ENCODE assay signal across 28 cellular contexts in the genomic region with DNA sequence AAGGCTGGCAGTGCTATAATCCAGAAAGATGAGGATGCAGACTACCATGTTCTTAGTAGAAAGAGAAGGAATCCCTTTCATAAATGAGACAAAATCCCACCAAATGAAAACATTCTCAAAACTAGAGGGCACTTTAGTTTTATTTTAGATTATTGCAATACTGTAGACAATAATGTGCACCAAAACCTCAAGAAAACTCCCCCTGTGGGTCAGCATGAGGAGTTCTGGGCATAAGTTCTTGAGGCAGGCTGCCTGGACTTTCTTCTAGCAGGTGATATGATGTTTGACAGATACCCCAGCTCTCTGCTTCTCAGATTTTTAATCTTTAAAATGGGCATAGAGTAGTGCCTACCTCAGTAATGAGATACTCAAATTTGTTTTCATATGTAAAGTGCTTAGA.
"Had no signal": no experiment of that assay in that cellular context is flagged by ENCODE, and none has a peak within 500 bp of the region (broad histone marks: within the 10 kb centered on the region; RNA-seq: fewer than 3 reads in every experiment).

No MANE protein-coding gene starts in this region.

- H3K4me3 Mint-ChIP-seq: effector memory CD8-positive, alpha-beta T cell; mesothelial cell of epicardium; naive B cell; natural killer cell treated with Interleukin-12 subunit alpha and Interleukin-12 subunit beta and Interleukin-15 and Interleukin-18, amount 100 ng/mL, for 72 hours; stimulated activated effector memory CD8-positive, alpha-beta T cell treated with anti-CD3 and anti-CD28 coated beads, Interleukin-12 subunit alpha, Interleukin-12 subunit beta, amount 100 ng/mL, for 72 hours had no signal

- H3K4me1 ChIP-seq: gastroesophageal sphincter, heart left ventricle, left lung, prostate gland, sigmoid colon, testis, tibial artery, upper lobe of right lung, uterus had no signal

- H3K36me3 ChIP-seq: gastroesophageal sphincter, heart left ventricle, left lung, prostate gland, sigmoid colon, tibial artery, upper lobe of right lung, uterus had no signal

- H3K27me3 Mint-ChIP-seq: effector memory CD8-positive, alpha-beta T cell; naive B cell; natural killer cell treated with Interleukin-12 subunit alpha and Interleukin-12 subunit beta and Interleukin-15 and Interleukin-18, amount 100 ng/mL, for 72 hours had no signal

- H3K27me3 ChIP-seq: gastroesophageal sphincter, heart left ventricle, hepatocyte, left lung, sigmoid colon, testis, tibial artery, upper lobe of right lung, uterus had no signal

- H3K4me1 Mint-ChIP-seq: mesothelial cell of epicardium; naive B cell; stimulated activated effector memory CD8-positive, alpha-beta T cell treated with anti-CD3 and anti-CD28 coated beads, Interleukin-12 subunit alpha, Interleukin-12 subunit beta, amount 100 ng/mL, for 72 hours had no signal

- DNase-seq: cortex of kidney; effector memory CD8-positive, alpha-beta T cell; foreskin fibroblast; heart left ventricle; kidney; left lung; mesenchymal stem cell; mucosa of descending colon; naive B cell; nucleus accumbens; right cardiac atrium; sigmoid colon; stimulated activated CD4-positive, alpha-beta T cell treated with anti-CD3 and anti-CD28 coated beads, Interleukin-2, amount 100 ng/mL, for 24 hours; stimulated activated CD4-positive, alpha-beta T cell treated with anti-CD3 and anti-CD28 coated beads, Interleukin-4, amount 100 ng/mL, for 24 hours; stimulated activated naive CD4-positive, alpha-beta T cell treated with Interleukin-2 at 50 U/mL for 16 hours; substantia nigra; testis; tibial artery; upper lobe of right lung; uterus had no signal

- H3K4me3 ChIP-seq: gastroesophageal sphincter, heart left ventricle, hepatocyte, left lung, mucosa of descending colon, prostate gland, sigmoid colon, testis, tibial artery, upper lobe of right lung, uterus had no signal

- H3K9me3 ChIP-seq: mucosa of descending colon, prostate gland, sigmoid colon, testis, tibial artery, upper lobe of right lung, uterus had no signal

- H3K36me3 Mint-ChIP-seq: mesothelial cell of epicardium; naive B cell; natural killer cell treated with Interleukin-12 subunit alpha and Interleukin-12 subunit beta and Interleukin-15 and Interleukin-18, amount 100 ng/mL, for 72 hours; stimulated activated effector memory CD8-positive, alpha-beta T cell treated with anti-CD3 and anti-CD28 coated beads, Interleukin-12 subunit alpha, Interleukin-12 subunit beta, amount 100 ng/mL, for 72 hours had no signal

- ATAC-seq: effector memory CD8-positive, alpha-beta T cell; esophagus mucosa; gastroesophageal sphincter; heart left ventricle; left lung; mucosa of descending colon; natural killer cell treated with Interleukin-12 subunit alpha and Interleukin-12 subunit beta and Interleukin-15 and Interleukin-18, amount 100 ng/mL, for 72 hours; right cardiac atrium; stimulated activated effector memory CD8-positive, alpha-beta T cell treated with anti-CD3 and anti-CD28 coated beads, Interleukin-12 subunit alpha, Interleukin-12 subunit beta, amount 100 ng/mL, for 72 hours; upper lobe of right lung had no signal

- H3K27ac ChIP-seq: epithelial cell of prostate, gastroesophageal sphincter, heart left ventricle, hepatocyte, left lung, prostate gland, sigmoid colon, testis, tibial artery, upper lobe of right lung, uterus had no signal

- H3K27ac Mint-ChIP-seq: effector memory CD8-positive, alpha-beta T cell; mesothelial cell of epicardium; naive B cell; natural killer cell treated with Interleukin-12 subunit alpha and Interleukin-12 subunit beta and Interleukin-15 and Interleukin-18, amount 100 ng/mL, for 72 hours; stimulated activated effector memory CD8-positive, alpha-beta T cell treated with anti-CD3 and anti-CD28 coated beads, Interleukin-12 subunit alpha, Interleukin-12 subunit beta, amount 100 ng/mL, for 72 hours had no signal
